Comparison of ENCODE assay signal across 1 cellular context in the genomic region with DNA sequence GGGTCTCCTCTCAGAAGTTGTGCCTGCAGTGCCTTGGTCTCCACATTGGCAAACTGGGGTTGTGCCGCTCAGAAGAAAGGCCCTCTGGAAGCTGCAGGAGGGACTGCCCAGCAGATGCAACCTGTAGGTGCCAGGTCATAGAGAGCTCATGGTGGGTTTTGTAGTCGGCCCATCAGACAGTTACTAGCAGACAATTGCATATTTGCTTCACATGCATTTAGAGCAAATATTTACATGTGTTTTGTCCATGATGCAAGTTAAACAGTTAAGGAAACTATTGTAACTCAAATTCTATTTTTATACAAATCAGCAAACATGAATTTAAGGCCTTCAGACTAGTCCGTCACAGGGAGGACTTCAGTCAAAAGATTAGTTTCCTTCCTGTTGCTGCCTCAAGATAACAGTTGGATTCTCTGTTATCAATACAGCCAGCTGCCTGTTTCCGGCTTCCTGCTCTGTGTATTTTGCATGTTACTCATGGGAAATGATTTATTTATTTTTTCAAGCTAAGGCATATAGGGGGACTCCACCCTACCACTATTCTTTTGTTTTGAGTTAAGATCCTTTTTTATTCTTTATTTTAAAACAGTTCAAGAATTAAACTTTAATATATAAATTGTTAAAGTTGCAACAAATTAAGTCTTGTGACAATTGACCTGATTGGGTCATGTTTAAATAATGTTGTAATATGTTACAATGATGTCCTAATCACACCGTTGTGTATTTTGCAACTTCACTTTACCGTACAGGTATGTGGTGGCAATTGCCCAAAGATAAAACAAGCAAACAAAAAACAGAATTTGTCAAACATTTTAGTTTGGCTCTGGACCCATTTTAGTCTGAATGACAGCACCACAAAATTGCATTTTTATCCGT.
TF ChIP-seq lines count a peak whose summit lies in the region.

No MANE protein-coding gene starts in this region.

TF ChIP-seq in K562, 482 proteins besides CTCF, POLR2A, EP300 and RAD21 (continued from another document and continues in another):
- no peak for TF ChIP-seq RUNX1 (IDR thresholded peaks at IDR 0.05; ENCODE audit: low read depth)
- TF ChIP-seq RBM14 (IDR thresholded peaks at IDR 0.05; ENCODE audit: borderline replicate concordance, insufficient read depth, low read depth, low read length), result no peak
- TF ChIP-seq FOSL1 (tag; conservative IDR thresholded peaks at IDR 0.05), result peak; percentile 93
- TF ChIP-seq, protein P1, sequence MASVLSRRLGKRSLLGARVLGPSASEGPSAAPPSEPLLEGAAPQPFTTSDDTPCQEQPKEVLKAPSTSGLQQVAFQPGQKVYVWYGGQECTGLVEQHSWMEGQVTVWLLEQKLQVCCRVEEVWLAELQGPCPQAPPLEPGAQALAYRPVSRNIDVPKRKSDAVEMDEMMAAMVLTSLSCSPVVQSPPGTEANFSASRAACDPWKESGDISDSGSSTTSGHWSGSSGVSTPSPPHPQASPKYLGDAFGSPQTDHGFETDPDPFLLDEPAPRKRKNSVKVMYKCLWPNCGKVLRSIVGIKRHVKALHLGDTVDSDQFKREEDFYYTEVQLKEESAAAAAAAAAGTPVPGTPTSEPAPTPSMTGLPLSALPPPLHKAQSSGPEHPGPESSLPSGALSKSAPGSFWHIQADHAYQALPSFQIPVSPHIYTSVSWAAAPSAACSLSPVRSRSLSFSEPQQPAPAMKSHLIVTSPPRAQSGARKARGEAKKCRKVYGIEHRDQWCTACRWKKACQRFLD (CRISPR knock-in tag; IDR thresholded peaks at IDR 0.05), result peak; percentile 94
- no peak for TF ChIP-seq ZNF707 (CRISPR knock-in tag; conservative IDR thresholded peaks at IDR 0.05)
- TF ChIP-seq JUN (IDR thresholded peaks at IDR 0.05; ENCODE audit: borderline replicate concordance, low read depth, low read length), result peak; percentile 52; the same call in 1 of the 2 replicates
- no peak for TF ChIP-seq JUN (CRISPR knock-in tag; IDR thresholded peaks at IDR 0.05; ENCODE audit: borderline replicate concordance)
- no peak for TF ChIP-seq RFX7 (CRISPR knock-in tag; IDR thresholded peaks at IDR 0.05)
- no peak for TF ChIP-seq SRSF7 (optimal IDR thresholded peaks at IDR 0.05; ENCODE audit: low read depth, low read length)
- TF ChIP-seq, protein P2, sequence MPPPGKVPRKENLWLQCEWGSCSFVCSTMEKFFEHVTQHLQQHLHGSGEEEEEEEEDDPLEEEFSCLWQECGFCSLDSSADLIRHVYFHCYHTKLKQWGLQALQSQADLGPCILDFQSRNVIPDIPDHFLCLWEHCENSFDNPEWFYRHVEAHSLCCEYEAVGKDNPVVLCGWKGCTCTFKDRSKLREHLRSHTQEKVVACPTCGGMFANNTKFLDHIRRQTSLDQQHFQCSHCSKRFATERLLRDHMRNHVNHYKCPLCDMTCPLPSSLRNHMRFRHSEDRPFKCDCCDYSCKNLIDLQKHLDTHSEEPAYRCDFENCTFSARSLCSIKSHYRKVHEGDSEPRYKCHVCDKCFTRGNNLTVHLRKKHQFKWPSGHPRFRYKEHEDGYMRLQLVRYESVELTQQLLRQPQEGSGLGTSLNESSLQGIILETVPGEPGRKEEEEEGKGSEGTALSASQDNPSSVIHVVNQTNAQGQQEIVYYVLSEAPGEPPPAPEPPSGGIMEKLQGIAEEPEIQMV (tag; conservative IDR thresholded peaks at IDR 0.05; ENCODE audit: low read depth), result 0 out of 2 replicates have a peak, but pooled peaks have one; percentile 37
- TF ChIP-seq ZNF41 (CRISPR knock-in tag; conservative IDR thresholded peaks at IDR 0.05), result 0 out of 2 replicates have a peak, but pooled peaks have one; percentile 23
- TF ChIP-seq, protein P3, sequence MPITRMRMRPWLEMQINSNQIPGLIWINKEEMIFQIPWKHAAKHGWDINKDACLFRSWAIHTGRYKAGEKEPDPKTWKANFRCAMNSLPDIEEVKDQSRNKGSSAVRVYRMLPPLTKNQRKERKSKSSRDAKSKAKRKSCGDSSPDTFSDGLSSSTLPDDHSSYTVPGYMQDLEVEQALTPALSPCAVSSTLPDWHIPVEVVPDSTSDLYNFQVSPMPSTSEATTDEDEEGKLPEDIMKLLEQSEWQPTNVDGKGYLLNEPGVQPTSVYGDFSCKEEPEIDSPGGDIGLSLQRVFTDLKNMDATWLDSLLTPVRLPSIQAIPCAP (CRISPR knock-in tag; IDR thresholded peaks at IDR 0.05; ENCODE audit: borderline replicate concordance), result no peak
- TF ChIP-seq SP2 (IDR thresholded peaks at IDR 0.05; ENCODE audit: extremely low read depth, low read depth, low read length, poor library complexity, severe bottlenecking), result no peak
- TF ChIP-seq DPF2 (IDR thresholded peaks at IDR 0.05), result peak; percentile 100
- no peak for TF ChIP-seq ZC3H4 (CRISPR knock-in tag; IDR thresholded peaks at IDR 0.05; ENCODE audit: borderline replicate concordance)
- no peak for TF ChIP-seq NFXL1 (CRISPR knock-in tag; IDR thresholded peaks at IDR 0.05)
- TF ChIP-seq HMG20A (CRISPR knock-in tag; conservative IDR thresholded peaks at IDR 0.05), result no peak
- TF ChIP-seq DIDO1 (tag; IDR thresholded peaks at IDR 0.05; ENCODE audit: low read depth), result no peak
- TF ChIP-seq, protein P4, sequence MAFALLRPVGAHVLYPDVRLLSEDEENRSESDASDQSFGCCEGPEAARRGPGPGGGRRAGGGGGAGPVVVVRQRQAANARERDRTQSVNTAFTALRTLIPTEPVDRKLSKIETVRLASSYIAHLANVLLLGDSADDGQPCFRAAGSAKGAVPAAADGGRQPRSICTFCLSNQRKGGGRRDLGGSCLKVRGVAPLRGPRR (CRISPR knock-in tag; IDR thresholded peaks at IDR 0.05), result no peak
- no peak for TF ChIP-seq ZNF232 (CRISPR knock-in tag; IDR thresholded peaks at IDR 0.05)
- peak; percentile 87; the same call in 1 of the 2 replicates for TF ChIP-seq FOXJ2 (tag; IDR thresholded peaks at IDR 0.05)
- no peak for TF ChIP-seq ZNF431 (CRISPR knock-in tag; IDR thresholded peaks at IDR 0.05)
- TF ChIP-seq FOXK2 (conservative IDR thresholded peaks at IDR 0.05 in 1 of 2, IDR thresholded peaks at IDR 0.05 in 1 of 2; ENCODE audit: low read depth in 2 of 2), result peak; percentile 85 to 91
- TF ChIP-seq HNRNPK (IDR thresholded peaks at IDR 0.05; ENCODE audit: low read depth, low read length, poor library complexity, severe bottlenecking), result no peak
- no peak for TF ChIP-seq TFAM (CRISPR knock-in tag; conservative IDR thresholded peaks at IDR 0.05)
- TF ChIP-seq NBN (IDR thresholded peaks at IDR 0.05; ENCODE audit: low read depth), result peak; percentile 70; the same call in 1 of the 2 replicates
- TF ChIP-seq, protein P5, sequence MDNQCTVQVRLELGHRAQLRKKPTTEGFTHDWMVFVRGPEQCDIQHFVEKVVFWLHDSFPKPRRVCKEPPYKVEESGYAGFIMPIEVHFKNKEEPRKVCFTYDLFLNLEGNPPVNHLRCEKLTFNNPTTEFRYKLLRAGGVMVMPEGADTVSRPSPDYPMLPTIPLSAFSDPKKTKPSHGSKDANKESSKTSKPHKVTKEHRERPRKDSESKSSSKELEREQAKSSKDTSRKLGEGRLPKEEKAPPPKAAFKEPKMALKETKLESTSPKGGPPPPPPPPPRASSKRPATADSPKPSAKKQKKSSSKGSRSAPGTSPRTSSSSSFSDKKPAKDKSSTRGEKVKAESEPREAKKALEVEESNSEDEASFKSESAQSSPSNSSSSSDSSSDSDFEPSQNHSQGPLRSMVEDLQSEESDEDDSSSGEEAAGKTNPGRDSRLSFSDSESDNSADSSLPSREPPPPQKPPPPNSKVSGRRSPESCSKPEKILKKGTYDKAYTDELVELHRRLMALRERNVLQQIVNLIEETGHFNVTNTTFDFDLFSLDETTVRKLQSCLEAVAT (IDR thresholded peaks at IDR 0.05), result no peak
- no peak for TF ChIP-seq POLR2AphosphoS2 (IDR thresholded peaks at IDR 0.05; ENCODE audit: low read length)
- TF ChIP-seq, protein P6, sequence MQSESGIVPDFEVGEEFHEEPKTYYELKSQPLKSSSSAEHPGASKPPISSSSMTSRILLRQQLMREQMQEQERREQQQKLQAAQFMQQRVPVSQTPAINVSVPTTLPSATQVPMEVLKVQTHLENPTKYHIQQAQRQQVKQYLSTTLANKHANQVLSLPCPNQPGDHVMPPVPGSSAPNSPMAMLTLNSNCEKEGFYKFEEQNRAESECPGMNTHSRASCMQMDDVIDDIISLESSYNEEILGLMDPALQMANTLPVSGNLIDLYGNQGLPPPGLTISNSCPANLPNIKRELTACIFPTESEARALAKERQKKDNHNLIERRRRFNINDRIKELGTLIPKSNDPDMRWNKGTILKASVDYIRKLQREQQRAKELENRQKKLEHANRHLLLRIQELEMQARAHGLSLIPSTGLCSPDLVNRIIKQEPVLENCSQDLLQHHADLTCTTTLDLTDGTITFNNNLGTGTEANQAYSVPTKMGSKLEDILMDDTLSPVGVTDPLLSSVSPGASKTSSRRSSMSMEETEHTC (IDR thresholded peaks at IDR 0.05), result peak; percentile 68; the same call in 1 of the 2 replicates
- peak; percentile 96 for TF ChIP-seq MEF2D (tag; conservative IDR thresholded peaks at IDR 0.05; ENCODE audit: low read depth)
- TF ChIP-seq NFRKB (IDR thresholded peaks at IDR 0.05; ENCODE audit: low read depth), result no peak; the same call in 1 of the 2 replicates
- TF ChIP-seq, protein P7, sequence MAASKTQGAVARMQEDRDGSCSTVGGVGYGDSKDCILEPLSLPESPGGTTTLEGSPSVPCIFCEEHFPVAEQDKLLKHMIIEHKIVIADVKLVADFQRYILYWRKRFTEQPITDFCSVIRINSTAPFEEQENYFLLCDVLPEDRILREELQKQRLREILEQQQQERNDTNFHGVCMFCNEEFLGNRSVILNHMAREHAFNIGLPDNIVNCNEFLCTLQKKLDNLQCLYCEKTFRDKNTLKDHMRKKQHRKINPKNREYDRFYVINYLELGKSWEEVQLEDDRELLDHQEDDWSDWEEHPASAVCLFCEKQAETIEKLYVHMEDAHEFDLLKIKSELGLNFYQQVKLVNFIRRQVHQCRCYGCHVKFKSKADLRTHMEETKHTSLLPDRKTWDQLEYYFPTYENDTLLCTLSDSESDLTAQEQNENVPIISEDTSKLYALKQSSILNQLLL (CRISPR knock-in tag; IDR thresholded peaks at IDR 0.05; ENCODE audit: borderline replicate concordance), result no peak
- TF ChIP-seq PML (IDR thresholded peaks at IDR 0.05; ENCODE audit: low read length), result peak; percentile 99
- TF ChIP-seq, protein P8, sequence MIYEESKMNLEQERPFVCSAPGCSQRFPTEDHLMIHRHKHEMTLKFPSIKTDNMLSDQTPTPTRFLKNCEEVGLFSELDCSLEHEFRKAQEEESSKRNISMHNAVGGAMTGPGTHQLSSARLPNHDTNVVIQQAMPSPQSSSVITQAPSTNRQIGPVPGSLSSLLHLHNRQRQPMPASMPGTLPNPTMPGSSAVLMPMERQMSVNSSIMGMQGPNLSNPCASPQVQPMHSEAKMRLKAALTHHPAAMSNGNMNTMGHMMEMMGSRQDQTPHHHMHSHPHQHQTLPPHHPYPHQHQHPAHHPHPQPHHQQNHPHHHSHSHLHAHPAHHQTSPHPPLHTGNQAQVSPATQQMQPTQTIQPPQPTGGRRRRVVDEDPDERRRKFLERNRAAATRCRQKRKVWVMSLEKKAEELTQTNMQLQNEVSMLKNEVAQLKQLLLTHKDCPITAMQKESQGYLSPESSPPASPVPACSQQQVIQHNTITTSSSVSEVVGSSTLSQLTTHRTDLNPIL (CRISPR knock-in tag; IDR thresholded peaks at IDR 0.05), result no peak
- TF ChIP-seq ZNF696 (CRISPR knock-in tag; conservative IDR thresholded peaks at IDR 0.05), result no peak
- peak; percentile 92 for TF ChIP-seq GATAD2B (IDR thresholded peaks at IDR 0.05; ENCODE audit: borderline replicate concordance)
- no peak for TF ChIP-seq CHD4 (IDR thresholded peaks at IDR 0.05; ENCODE audit: insufficient read depth, insufficient replicate concordance, low read depth, low read length, poor library complexity, severe bottlenecking)
- TF ChIP-seq MEIS2 (IDR thresholded peaks at IDR 0.05; ENCODE audit: partially characterized antibody), result peak; percentile 98
- TF ChIP-seq ARNT (IDR thresholded peaks at IDR 0.05), result peak; percentile 96 to 97
- no peak for TF ChIP-seq HDGF (IDR thresholded peaks at IDR 0.05)
- no peak for TF ChIP-seq ESRRB (CRISPR knock-in tag; IDR thresholded peaks at IDR 0.05; ENCODE audit: borderline replicate concordance)
- TF ChIP-seq RB1 (IDR thresholded peaks at IDR 0.05; ENCODE audit: low read depth), result no peak
- TF ChIP-seq SMARCC2 (IDR thresholded peaks at IDR 0.05; ENCODE audit: low read depth), result peak; percentile 99
- TF ChIP-seq, protein P9, sequence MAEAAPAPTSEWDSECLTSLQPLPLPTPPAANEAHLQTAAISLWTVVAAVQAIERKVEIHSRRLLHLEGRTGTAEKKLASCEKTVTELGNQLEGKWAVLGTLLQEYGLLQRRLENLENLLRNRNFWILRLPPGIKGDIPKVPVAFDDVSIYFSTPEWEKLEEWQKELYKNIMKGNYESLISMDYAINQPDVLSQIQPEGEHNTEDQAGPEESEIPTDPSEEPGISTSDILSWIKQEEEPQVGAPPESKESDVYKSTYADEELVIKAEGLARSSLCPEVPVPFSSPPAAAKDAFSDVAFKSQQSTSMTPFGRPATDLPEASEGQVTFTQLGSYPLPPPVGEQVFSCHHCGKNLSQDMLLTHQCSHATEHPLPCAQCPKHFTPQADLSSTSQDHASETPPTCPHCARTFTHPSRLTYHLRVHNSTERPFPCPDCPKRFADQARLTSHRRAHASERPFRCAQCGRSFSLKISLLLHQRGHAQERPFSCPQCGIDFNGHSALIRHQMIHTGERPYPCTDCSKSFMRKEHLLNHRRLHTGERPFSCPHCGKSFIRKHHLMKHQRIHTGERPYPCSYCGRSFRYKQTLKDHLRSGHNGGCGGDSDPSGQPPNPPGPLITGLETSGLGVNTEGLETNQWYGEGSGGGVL (CRISPR knock-in tag; IDR thresholded peaks at IDR 0.05), result no peak
